Comparison of ENCODE assay signal across 8 cellular contexts in genomic region chr14:90383126-90383730, GRCh38.
DNase-seq lines count a peak whose midpoint lies in the region; ATAC-seq and TF ChIP-seq lines count a peak whose summit lies in the region.

No MANE protein-coding gene starts in this region.

- in situ Hi-C loops in GM13976 (cut with MboI; ENCODE audit: low sequenced_read_pairs, unreplicated experiment), result no loop called here
- in situ Hi-C loops in KBM-7 (cut with MboI; ENCODE audit: low pct_unique_long_range_greater_than_20kb, low sequenced_read_pairs), result no loop called here

- H3K27ac ChIP-seq in rectal smooth muscle tissue (ENCODE audit: low read depth, low read length), result peak overlapping the region; percentile 100

- DNase-seq in GM13976 (ENCODE audit: low spot score) (peak; percentile 97), NCI-H146 treated with DMSO at 0.1 percent for 48 hours (lab: John Stamatoyannopoulos, UW; ENCODE audit: unreplicated experiment) (peak; percentile 99), T-helper 1 cell (peak; percentile 93 to 100 (median 96)), anterior cingulate cortex (lab: John Stamatoyannopoulos, UW) (peak; percentile 94 to 100 (median 99)), hepatic stellate cell (ENCODE audit: low spot score) (peak; percentile 99), KBM-7 (no peak)

- TF ChIP-seq CTCF in GM13976 (IDR thresholded peaks at IDR 0.05; ENCODE audit: borderline replicate concordance, control extremely low read depth, extremely low read depth, insufficient read depth, missing control alignments), result no peak

- peak overlapping the region; percentile 89 for H3K4me3 ChIP-seq in rectal smooth muscle tissue (ENCODE audit: low read length)

- no peaks in the 10 kb centered on the region for H3K36me3 ChIP-seq in rectal smooth muscle tissue (ENCODE audit: control insufficient read depth, insufficient read depth, low read length)

- H3K4me1 ChIP-seq in rectal smooth muscle tissue (ENCODE audit: control insufficient read depth, insufficient read depth, low read length), result peaks cover 22% of the 10 kb centered on the region

- peak; percentile 91 for ATAC-seq in HG02852 (IDR thresholded peaks at IDR 0.05; ENCODE audit: unreplicated experiment)

- peak overlapping the region; percentile 99 for H3K9ac ChIP-seq in rectal smooth muscle tissue (ENCODE audit: low read length)

- H3K27me3 ChIP-seq in rectal smooth muscle tissue (ENCODE audit: control insufficient read depth, insufficient read depth, low read length), result no peaks in the 10 kb centered on the region
